10 cellular contexts compared by ENCODE assay signal in genomic region chr22:45316796-45317526, GRCh38. TPM values are rescaled to one million over a fixed set of nuclear protein-coding genes. Genes with fewer than 3 reads are reported as not detected.
A peak's percentile ranks its signal among the peaks of the same experiment; 100 is the strongest.
DNase-seq lines count a peak whose midpoint lies in the region; ATAC-seq and TF ChIP-seq lines count a peak whose summit lies in the region.
"Had no signal": no experiment of that assay in that cellular context is flagged by ENCODE, and none has a peak within 500 bp of the region (broad histone marks: within the 10 kb centered on the region; RNA-seq: fewer than 3 reads in every experiment).

No MANE protein-coding gene starts in this region.

- no peak for TF ChIP-seq EP300 in gastroesophageal sphincter (IDR thresholded peaks at IDR 0.05)
- no peak for TF ChIP-seq EP300 in sigmoid colon (IDR thresholded peaks at IDR 0.05)

- H3K4me2 ChIP-seq in GM23338: no peak overlapping the region

- H3K27ac Mint-ChIP-seq in GM23338: no peak overlapping the region

- H3K36me3 ChIP-seq in GM23338 (ENCODE audit: insufficient read depth) (no peaks in the 10 kb centered on the region), gastroesophageal sphincter (peaks cover 0 to under 1% of the 10 kb centered on the region in 2 donors), sigmoid colon (no peaks in the 10 kb centered on the region)

- H3K36me3 Mint-ChIP-seq in GM23338 (ENCODE audit: low read depth): 0 out of 3 replicates have a peak, but pooled peaks cover 3% of the 10 kb centered on the region

- H3K9me3 Mint-ChIP-seq in GM23338: no peaks in the 10 kb centered on the region

- DNase-seq in GM23338 (ENCODE audit: low spot score): no peak
- DNase-seq in sigmoid colon: no peak
- no peak for DNase-seq in stimulated activated CD8-positive, alpha-beta memory T cell treated with anti-CD3 and anti-CD28 coated beads, Interleukin-4, amount 100 ng/mL, for 48 hours
- DNase-seq in medulla oblongata (ENCODE audit: extremely low spot score): no peak

- TF ChIP-seq CTCF in GM23338 (conservative IDR thresholded peaks at IDR 0.05; ENCODE audit: low read depth in 2 of 2): no peak
- TF ChIP-seq CTCF in VCaP (conservative IDR thresholded peaks at IDR 0.05): no peak
- no peak for TF ChIP-seq CTCF in gastroesophageal sphincter (IDR thresholded peaks at IDR 0.05)
- TF ChIP-seq CTCF in sigmoid colon (IDR thresholded peaks at IDR 0.05): no peak

- peaks cover 5% of the 10 kb centered on the region for H3K27me3 Mint-ChIP-seq in GM23338 (ENCODE audit: insufficient read depth, low read depth, poor library complexity)

- no peak overlapping the region for H3K4me3 Mint-ChIP-seq in GM23338

- no peak overlapping the region for H2AFZ ChIP-seq in GM23338

- H3K79me2 ChIP-seq in GM23338 (replicated peaks; ENCODE audit: insufficient read depth): peaks cover 96% of the 10 kb centered on the region

- H3K27ac ChIP-seq in GM23338 (ENCODE audit: low read depth) (peak overlapping the region; percentile 26; the same call in 1 of the 2 replicates), VCaP (peak overlapping the region; percentile 75), gastroesophageal sphincter (peak overlapping the region; percentile 85 to 96 (median 86)), sigmoid colon (peak overlapping the region; percentile 81 to 92 (median 90))

- peaks cover 15% of the 10 kb centered on the region; the same call in 1 of the 2 replicates for H3K4me1 ChIP-seq in GM23338 (ENCODE audit: insufficient read depth)
- H3K4me1 ChIP-seq in gastroesophageal sphincter: peaks cover 0 to 65% (median 29%) of the 10 kb centered on the region in 3 donors
- peaks cover 0 to 32% (median 28%) of the 10 kb centered on the region in 4 donors for H3K4me1 ChIP-seq in sigmoid colon

- H3K9me3 ChIP-seq in gastroesophageal sphincter (no peaks in the 10 kb centered on the region), sigmoid colon (no peaks in the 10 kb centered on the region)

- TF ChIP-seq POLR2A in gastroesophageal sphincter (IDR thresholded peaks at IDR 0.05) (no peak), sigmoid colon (IDR thresholded peaks at IDR 0.05) (no peak)

- ATAC-seq in GM23338 (no peak), gastroesophageal sphincter (no peak), HG03571 (IDR thresholded peaks at IDR 0.05; ENCODE audit: unreplicated experiment) (no peak), HG03175 (IDR thresholded peaks at IDR 0.05; ENCODE audit: unreplicated experiment) (no peak)

- H3K4me3 ChIP-seq in GM23338 (no peak overlapping the region), gastroesophageal sphincter (no peak overlapping the region), sigmoid colon (no peak overlapping the region)

- 79 to 92% methylated on average over 3 to 9 of the region's 9 CpGs for WGBS in gastroesophageal sphincter (ENCODE audit: low coverage in 1 of 2), 2 donors
- WGBS in sigmoid colon, 2 donors: 90 to 92% methylated on average over 9 of the region's 9 CpGs

- peaks cover 26% of the 10 kb centered on the region for H4K20me1 ChIP-seq in GM23338 (replicated peaks; ENCODE audit: insufficient read depth)

- H3K27me3 ChIP-seq in GM23338 (ENCODE audit: insufficient read depth) (no peaks in the 10 kb centered on the region), gastroesophageal sphincter (no peaks in the 10 kb centered on the region), sigmoid colon (no peaks in the 10 kb centered on the region)

- H3F3A ChIP-seq in GM23338 (replicated peaks; ENCODE audit: low read depth): peaks cover 5% of the 10 kb centered on the region; the same call in 1 of the 2 replicates

- no peaks in the 10 kb centered on the region for H3K9me2 ChIP-seq in GM23338 (ENCODE audit: insufficient read depth)

- intact Hi-C loops in sigmoid colon (cut with DNase I): loop anchor here (5.0 kb wide), 1 partner anchor 235 kb away; no protein-coding TSS in a partner anchor

- H3K4me1 Mint-ChIP-seq in GM23338: peaks cover 31% of the 10 kb centered on the region

TF ChIP-seq in GM23338, 12 proteins besides CTCF, POLR2A, EP300 and RAD21:
- TF ChIP-seq ETS1 (IDR thresholded peaks at IDR 0.05): no peak
- TF ChIP-seq, protein P1, sequence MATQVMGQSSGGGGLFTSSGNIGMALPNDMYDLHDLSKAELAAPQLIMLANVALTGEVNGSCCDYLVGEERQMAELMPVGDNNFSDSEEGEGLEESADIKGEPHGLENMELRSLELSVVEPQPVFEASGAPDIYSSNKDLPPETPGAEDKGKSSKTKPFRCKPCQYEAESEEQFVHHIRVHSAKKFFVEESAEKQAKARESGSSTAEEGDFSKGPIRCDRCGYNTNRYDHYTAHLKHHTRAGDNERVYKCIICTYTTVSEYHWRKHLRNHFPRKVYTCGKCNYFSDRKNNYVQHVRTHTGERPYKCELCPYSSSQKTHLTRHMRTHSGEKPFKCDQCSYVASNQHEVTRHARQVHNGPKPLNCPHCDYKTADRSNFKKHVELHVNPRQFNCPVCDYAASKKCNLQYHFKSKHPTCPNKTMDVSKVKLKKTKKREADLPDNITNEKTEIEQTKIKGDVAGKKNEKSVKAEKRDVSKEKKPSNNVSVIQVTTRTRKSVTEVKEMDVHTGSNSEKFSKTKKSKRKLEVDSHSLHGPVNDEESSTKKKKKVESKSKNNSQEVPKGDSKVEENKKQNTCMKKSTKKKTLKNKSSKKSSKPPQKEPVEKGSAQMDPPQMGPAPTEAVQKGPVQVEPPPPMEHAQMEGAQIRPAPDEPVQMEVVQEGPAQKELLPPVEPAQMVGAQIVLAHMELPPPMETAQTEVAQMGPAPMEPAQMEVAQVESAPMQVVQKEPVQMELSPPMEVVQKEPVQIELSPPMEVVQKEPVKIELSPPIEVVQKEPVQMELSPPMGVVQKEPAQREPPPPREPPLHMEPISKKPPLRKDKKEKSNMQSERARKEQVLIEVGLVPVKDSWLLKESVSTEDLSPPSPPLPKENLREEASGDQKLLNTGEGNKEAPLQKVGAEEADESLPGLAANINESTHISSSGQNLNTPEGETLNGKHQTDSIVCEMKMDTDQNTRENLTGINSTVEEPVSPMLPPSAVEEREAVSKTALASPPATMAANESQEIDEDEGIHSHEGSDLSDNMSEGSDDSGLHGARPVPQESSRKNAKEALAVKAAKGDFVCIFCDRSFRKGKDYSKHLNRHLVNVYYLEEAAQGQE (IDR thresholded peaks at IDR 0.05; ENCODE audit: unreplicated experiment): no peak
- TF ChIP-seq CREB1 (CRISPR knock-in tag; IDR thresholded peaks at IDR 0.05; ENCODE audit: low read depth): no peak
- TF ChIP-seq JUNB (IDR thresholded peaks at IDR 0.05; ENCODE audit: unreplicated experiment): no peak

RNA-seq across cellular contexts. Expression of gene FAM118A, which starts 7.2 kb away (rescaled TPM):
- total RNA-seq in GM23338 (2014; rRNA removed; shearing (Covaris generic)): 20.3 and 22.0 TPM in 2 replicates
- polyA plus RNA-seq in GM23338 (2016; fragmentation: Nextera tagmentation; extraction: Ambion mirVana) (9.8 and 11.9 TPM in 2 replicates), sigmoid colon (10 to 100 TPM in 2 of 3 donors, 1 to 10 TPM in 1; 7.2 to 43.5 (median 12.5) TPM)
- total RNA-seq in gastroesophageal sphincter (10 to 100 TPM; 17.4 to 82.9 (median 29.6) TPM), sigmoid colon (100 to 1,000 TPM in 1 of 4 donors, 10 to 100 TPM in 3; 12.8 to 126 (median 38.8) TPM)

RNA-seq across cellular contexts. Expression of gene UPK3A, which starts 32.2 kb away (rescaled TPM):
- total RNA-seq in GM23338 (2014; rRNA removed; shearing (Covaris generic)): 0.89 TPM in 1 of 2 replicates, not detected in the other
- polyA plus RNA-seq in GM23338 (2016; fragmentation: Nextera tagmentation; extraction: Ambion mirVana): 0.47 and 1.1 TPM in 2 replicates
- not detected for total RNA-seq in gastroesophageal sphincter
- total RNA-seq in sigmoid colon: not detected
- polyA plus RNA-seq in sigmoid colon: under 1 TPM in 1 of 3 donors, not detected in 2; 0.98 TPM
- total RNA-seq: Daoy, myocyte had no signal

Comparison
In these comparisons a context has a peak if more than half of its experiments do, and no peak if none do; other contexts are left out.
1. H3K27ac ChIP-seq: peak in every context shown above with its lines; median percentile 90 in sigmoid colon; 86 in gastroesophageal sphincter; 75 in VCaP; 26 in GM23338.